Comparison of ENCODE assay signal across 7 cellular contexts in the genomic region with DNA sequence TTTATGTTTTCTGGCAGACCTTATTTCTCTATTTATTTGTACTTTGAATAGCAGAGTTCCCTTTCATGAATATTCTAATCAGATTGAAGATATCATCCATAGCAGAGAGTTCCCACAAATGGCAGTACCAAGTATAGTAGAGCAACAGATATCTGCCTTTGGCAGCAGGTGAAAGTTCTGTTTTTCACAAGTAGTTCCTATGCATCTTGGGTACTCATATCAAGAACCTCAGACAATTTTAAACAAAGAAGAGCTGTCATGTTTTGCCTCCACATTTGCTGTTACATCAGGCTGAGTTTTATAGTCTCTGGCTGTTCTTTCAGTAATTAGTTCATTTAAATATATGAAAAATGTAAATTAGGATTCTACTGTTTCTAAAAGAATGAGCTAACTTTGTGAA.
"Had no signal": no experiment of that assay in that cellular context is flagged by ENCODE, and none has a peak within 500 bp of the region (broad histone marks: within the 10 kb centered on the region; RNA-seq: fewer than 3 reads in every experiment).

No MANE protein-coding gene starts in this region.

- DNase-seq: GDM1, GF-D8 had no signal

- FAIRE-seq: G401.6, GM12891, GM12892, GM18507, GM19239 had no signal
